5 cellular contexts compared by ENCODE assay signal in genomic region chr14:84217066-84217465, GRCh38.
"Had no signal": no experiment of that assay in that cellular context is flagged by ENCODE, and none has a peak within 500 bp of the region (broad histone marks: within the 10 kb centered on the region; RNA-seq: fewer than 3 reads in every experiment).

No MANE protein-coding gene starts in this region.

- H3K4me3 ChIP-seq: GM23338, K562 had no signal

- H2AFZ ChIP-seq: GM23338 had no signal

- DNase-seq: H9, HCEC 1CT, KG1 had no signal

- ATAC-seq: GM23338, K562 had no signal

- H3K4me2 ChIP-seq: GM23338 had no signal
